In genomic region chr12:91988076-91988475, GRCh38 we compare ENCODE assay signal across 29 cellular contexts.
DNase-seq lines count a peak whose midpoint lies in the region; ATAC-seq, FAIRE-seq and TF ChIP-seq lines count a peak whose summit lies in the region.
"Had no signal": no experiment of that assay in that cellular context is flagged by ENCODE, and none has a peak within 500 bp of the region (broad histone marks: within the 10 kb centered on the region; RNA-seq: fewer than 3 reads in every experiment).

No MANE protein-coding gene starts in this region.

- H3K36me3 ChIP-seq in cardiac muscle cell (no peaks in the 10 kb centered on the region), right atrium auricular region (no peaks in the 10 kb centered on the region), H1 (ENCODE audit: control insufficient read depth in 2 of 4, insufficient read depth in 4 of 4, low read length in 3 of 4) (no peaks in the 10 kb centered on the region), right lobe of liver (no peaks in the 10 kb centered on the region), colonic mucosa (no peaks in the 10 kb centered on the region), WERI-Rb-1 (no peaks in the 10 kb centered on the region)
- H3K36me3 ChIP-seq: adrenal gland, Peyer's patch, prostate gland had no signal

- H3K4me1 ChIP-seq in cardiac muscle cell (ENCODE audit: low read depth) (peaks cover 23% of the 10 kb centered on the region), right atrium auricular region (peaks cover 0 to 47% of the 10 kb centered on the region in 2 donors), H1 (replicated peaks in 1 of 4; ENCODE audit: control insufficient read depth in 3 of 4, insufficient read depth in 4 of 4, low read length in 3 of 4) (peaks cover 0 to 3% (median under 1%) of the 10 kb centered on the region in 4 experiments; a peak in 3 of 7 replicates), right lobe of liver (no peaks in the 10 kb centered on the region), colonic mucosa (no peaks in the 10 kb centered on the region)
- H3K4me1 ChIP-seq: Peyer's patch, prostate gland had no signal

- no peak overlapping the region for H3K4me2 ChIP-seq in H1 (ENCODE audit: insufficient read depth in 1 of 2, low read depth in 2 of 2, low read length in 2 of 2)
- H3K4me2 ChIP-seq: KMS-11, SK-N-SH had no signal

- H4K8ac ChIP-seq in H1 (ENCODE audit: extremely low read depth, insufficient read depth, low read length), result no peak overlapping the region

- WGBS in H1 (ENCODE audit: extremely low coverage in 1 of 2, insufficient coverage in 1 of 2, insufficient read length in 1 of 2, insufficient replicate concordance in 2 of 2, low coverage in 1 of 2, low lambda C conversion rate in 2 of 2, missing lambda C conversion rate in 1 of 2), 2 experiments, result 91% methylated on average over 4 of the region's 4 CpGs; no CpG with 5 or more reads in 1 of the 2 experiments
- WGBS in right lobe of liver (ENCODE audit: insufficient coverage, low coverage, low lambda C conversion rate, missing lambda C conversion rate), result 51% methylated on average over 4 of the region's 4 CpGs

- no peak overlapping the region for H2BK12ac ChIP-seq in H1 (ENCODE audit: low read depth, low read length)

- H3K9me3 ChIP-seq in cardiac muscle cell (ENCODE audit: low read depth) (no peaks in the 10 kb centered on the region), right atrium auricular region (no peaks in the 10 kb centered on the region), H1 (ENCODE audit: insufficient read depth in 2 of 2, low read depth in 1 of 2, low read length in 1 of 2) (no peaks in the 10 kb centered on the region), right lobe of liver (no peaks in the 10 kb centered on the region), colonic mucosa (no peaks in the 10 kb centered on the region), WERI-Rb-1 (ENCODE audit: severe bottlenecking) (no peaks in the 10 kb centered on the region)
- H3K9me3 ChIP-seq: adrenal gland, Peyer's patch, prostate gland, SK-N-SH had no signal

- H3K4ac ChIP-seq in H1 (replicated peaks; ENCODE audit: insufficient read length, low read depth, low read length), result no peak overlapping the region

- TF ChIP-seq POLR2A in H1 (IDR thresholded peaks at IDR 0.05; ENCODE audit: control extremely low read depth in 1 of 2, low read depth in 2 of 2, low read length in 2 of 2) (no peak), right lobe of liver (IDR thresholded peaks at IDR 0.05) (no peak)

- peak overlapping the region; percentile 32 for H3K27ac ChIP-seq in cardiac muscle cell
- no peak overlapping the region for H3K27ac ChIP-seq in right atrium auricular region
- no peak overlapping the region for H3K27ac ChIP-seq in H1 (ENCODE audit: low read depth, low read length)
- H3K27ac ChIP-seq in right lobe of liver, result no peak overlapping the region
- H3K27ac ChIP-seq in colonic mucosa, result no peak overlapping the region
- H3K27ac ChIP-seq in WERI-Rb-1, result no peak overlapping the region
- H3K27ac ChIP-seq: adrenal gland, KMS-11, Peyer's patch, prostate gland had no signal

- FAIRE-seq in H1 (lab: Jason Lieb, UNC), result no peak
- FAIRE-seq: H54, urothelium cell line had no signal

- H3K9ac ChIP-seq in H1 (replicated peaks in 1 of 4; ENCODE audit: extremely low read depth in 1 of 4, low read depth in 3 of 4, low read length in 3 of 4), result no peak overlapping the region
- no peak overlapping the region for H3K9ac ChIP-seq in colonic mucosa (ENCODE audit: low read depth in 2 of 2, low read length in 2 of 2)
- H3K9ac ChIP-seq: KMS-11, SK-N-SH had no signal

- POLR2A ChIA-PET in H1 (lab: Charles Lee; ENCODE audit: partially characterized antibody), result no interaction called here

- no peaks in the 10 kb centered on the region for H3K23me2 ChIP-seq in H1 (ENCODE audit: low read depth, low read length)

- no peak overlapping the region for H4K91ac ChIP-seq in H1 (replicated peaks; ENCODE audit: insufficient read length, low read length)

- H2BK15ac ChIP-seq in H1 (ENCODE audit: low read length), result no peak overlapping the region

- H4K5ac ChIP-seq in H1 (ENCODE audit: insufficient read length, low read depth, low read length), result no peak overlapping the region

- H3K14ac ChIP-seq in H1 (ENCODE audit: insufficient read length), result no peak overlapping the region

- H3K18ac ChIP-seq in H1 (ENCODE audit: extremely low read depth, low read length), result no peak overlapping the region

- no peaks in the 10 kb centered on the region for H3K79me2 ChIP-seq in H1 (ENCODE audit: control insufficient read depth in 1 of 2, insufficient read depth in 2 of 2, low read length in 2 of 2)

- H2BK120ac ChIP-seq in H1 (replicated peaks; ENCODE audit: low read depth, low read length), result no peak overlapping the region

- no peaks in the 10 kb centered on the region for H4K20me1 ChIP-seq in H1 (replicated peaks in 1 of 2; ENCODE audit: control insufficient read depth in 1 of 2, insufficient read depth in 2 of 2, low read length in 2 of 2)

- TF ChIP-seq CTCF in cardiac muscle cell (IDR thresholded peaks at IDR 0.05; ENCODE audit: low read depth, low read length), result no peak
- TF ChIP-seq CTCF in right atrium auricular region (IDR thresholded peaks at IDR 0.05), result no peak
- TF ChIP-seq CTCF in H1 (IDR thresholded peaks at IDR 0.05; ENCODE audit: control extremely low read depth in 1 of 3, insufficient read depth in 1 of 3, low read depth in 1 of 3, low read length in 3 of 3), result no peak
- no peak for TF ChIP-seq CTCF in right lobe of liver (IDR thresholded peaks at IDR 0.05)
- TF ChIP-seq CTCF in colonic mucosa (IDR thresholded peaks at IDR 0.05), result no peak
- TF ChIP-seq CTCF in WERI-Rb-1 (IDR thresholded peaks at IDR 0.05; ENCODE audit: low read depth, low read length), result no peak

- TF ChIP-seq EP300 in H1 (IDR thresholded peaks at IDR 0.05; ENCODE audit: borderline replicate concordance in 1 of 2, low read depth in 2 of 2, low read length in 2 of 2), result no peak

- intact Hi-C loops in right lobe of liver (cut with DNase I) (no loop called here), colonic mucosa (cut with DNase I) (no loop called here)

- ATAC-seq in right lobe of liver, result peak in 3 of 4 donors; percentile 17 to 78 (median 62)
- ATAC-seq: activated CD8-positive, alpha-beta T cell treated with anti-CD3 and anti-CD28 coated beads for 36 hours; natural killer cell had no signal

- no peaks in the 10 kb centered on the region for H3K79me1 ChIP-seq in H1 (ENCODE audit: low read depth, low read length)

- H2BK5ac ChIP-seq in H1 (ENCODE audit: low read depth, low read length), result no peak overlapping the region

- H3K27me3 ChIP-seq in cardiac muscle cell (no peaks in the 10 kb centered on the region), right atrium auricular region (no peaks in the 10 kb centered on the region), H1 (replicated peaks in 1 of 4; ENCODE audit: control insufficient read depth in 3 of 4, extremely low read depth in 1 of 4, insufficient read depth in 3 of 4, low read length in 3 of 4) (no peaks in the 10 kb centered on the region), right lobe of liver (no peaks in the 10 kb centered on the region), colonic mucosa (no peaks in the 10 kb centered on the region), WERI-Rb-1 (ENCODE audit: insufficient read depth, low read depth, severe bottlenecking) (no peaks in the 10 kb centered on the region)
- H3K27me3 ChIP-seq: adrenal gland, Peyer's patch had no signal

- CTCF ChIA-PET in H1 (lab: Charles Lee; ENCODE audit: partially characterized antibody), result no interaction called here

- H3K56ac ChIP-seq in H1 (replicated peaks; ENCODE audit: insufficient read length, low read depth, low read length), result no peak overlapping the region

- no peak overlapping the region for H2BK20ac ChIP-seq in H1 (ENCODE audit: low read length)

- TF ChIP-seq RAD21 in H1 (IDR thresholded peaks at IDR 0.05 in 1 of 2, conservative IDR thresholded peaks at IDR 0.05 in 1 of 2; ENCODE audit: low read depth in 2 of 2, low read length in 2 of 2), result no peak

- no peak overlapping the region for H3K23ac ChIP-seq in H1 (ENCODE audit: insufficient read length)

- 0 out of 2 replicates have a peak overlapping the region, but pooled peaks have one; percentile 4 for H2AFZ ChIP-seq in H1 (ENCODE audit: low read length)

- H3K4me3 ChIP-seq in cardiac muscle cell, result no peak overlapping the region
- no peak overlapping the region for H3K4me3 ChIP-seq in right atrium auricular region
- H3K4me3 ChIP-seq in H1 (ENCODE audit: extremely low read depth in 1 of 4, insufficient read depth in 2 of 4, low read depth in 3 of 4, low read length in 4 of 4), result no peak overlapping the region
- H3K4me3 ChIP-seq in right lobe of liver, result no peak overlapping the region
- H3K4me3 ChIP-seq in colonic mucosa, result no peak overlapping the region
- H3K4me3 ChIP-seq in WERI-Rb-1 (ENCODE audit: low read depth, low read length), result no peak overlapping the region
- H3K4me3 ChIP-seq: adrenal gland, Peyer's patch, prostate gland had no signal

- DNase-seq in cardiac muscle cell (ENCODE audit: low read depth in 1 of 2, low spot score in 1 of 2) (peak in 1 of 2 donors; percentile 36), right atrium auricular region (ENCODE audit: low spot score) (no peak), H1 (ENCODE audit: low read depth in 1 of 2, low spot score in 2 of 2) (no peak), right lobe of liver (no peak), superior temporal gyrus (ENCODE audit: extremely low spot score) (peak; percentile 57), NCI-H2081 treated with DMSO at 0.1 percent for 48 hours (lab: John Stamatoyannopoulos, UW) (no peak), colonic mucosa (no peak), WERI-Rb-1 (no peak)
- DNase-seq: 8988T; activated CD8-positive, alpha-beta T cell treated with anti-CD3 and anti-CD28 coated beads for 36 hours; activated gamma-delta T cell treated with Interleukin-2 at 50 U/mL for 16 hours; cerebellar nuclear complex; COR-L47; DND-41; hypothalamus; islet precursor cell; mesendoderm; natural killer cell; NCI-H1092; NCI-H2029; NCI-H446; NK-92 treated with Interleukin-12 subunit alpha and Interleukin-12 subunit beta, amount 100 ng/mL, for 24 hours; Peyer's patch; SK-N-SH had no signal

- H2AK5ac ChIP-seq in H1 (ENCODE audit: low read depth, low read length), result no peak overlapping the region

TF ChIP-seq in H1, 55 proteins besides CTCF, POLR2A, EP300 and RAD21 (continues in another document):
- TF ChIP-seq NRF1 (IDR thresholded peaks at IDR 0.05; ENCODE audit: low read depth, low read length) (no peak), CREB1 (IDR thresholded peaks at IDR 0.05) (no peak), NANOG (IDR thresholded peaks at IDR 0.05; ENCODE audit: insufficient read depth, low read depth, low read length, poor library complexity, severe bottlenecking) (no peak)
- TF ChIP-seq, protein P1, sequence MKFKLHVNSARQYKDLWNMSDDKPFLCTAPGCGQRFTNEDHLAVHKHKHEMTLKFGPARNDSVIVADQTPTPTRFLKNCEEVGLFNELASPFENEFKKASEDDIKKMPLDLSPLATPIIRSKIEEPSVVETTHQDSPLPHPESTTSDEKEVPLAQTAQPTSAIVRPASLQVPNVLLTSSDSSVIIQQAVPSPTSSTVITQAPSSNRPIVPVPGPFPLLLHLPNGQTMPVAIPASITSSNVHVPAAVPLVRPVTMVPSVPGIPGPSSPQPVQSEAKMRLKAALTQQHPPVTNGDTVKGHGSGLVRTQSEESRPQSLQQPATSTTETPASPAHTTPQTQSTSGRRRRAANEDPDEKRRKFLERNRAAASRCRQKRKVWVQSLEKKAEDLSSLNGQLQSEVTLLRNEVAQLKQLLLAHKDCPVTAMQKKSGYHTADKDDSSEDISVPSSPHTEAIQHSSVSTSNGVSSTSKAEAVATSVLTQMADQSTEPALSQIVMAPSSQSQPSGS (IDR thresholded peaks at IDR 0.05; ENCODE audit: low read length), result no peak
